1 cellular context compared by ENCODE assay signal in genomic region chr19:2782936-2783780, GRCh38.
TF ChIP-seq lines count a peak whose summit lies in the region.

SGTA (minus strand) TSS chr19:2783273; CDS start chr19:2769068, 14,205 bp downstream.

TF ChIP-seq in H1, 55 proteins besides CTCF, POLR2A, EP300 and RAD21 (continued from another document):
- TF ChIP-seq CHD7 (IDR thresholded peaks at IDR 0.05; ENCODE audit: insufficient replicate concordance, low read length) (no peak), SP4 (IDR thresholded peaks at IDR 0.05; ENCODE audit: low read length) (no peak; the same call in 1 of the 2 replicates), SP2 (IDR thresholded peaks at IDR 0.05; ENCODE audit: low read length) (peak; percentile 21; the same call in 1 of the 2 replicates), USF2 (IDR thresholded peaks at IDR 0.05; ENCODE audit: low read length) (peak; percentile 98), E2F6 (IDR thresholded peaks at IDR 0.05) (peak; percentile 100), POLR2AphosphoS5 (IDR thresholded peaks at IDR 0.05; ENCODE audit: low read depth, low read length) (peak; percentile 59), CTBP2 (IDR thresholded peaks at IDR 0.05; ENCODE audit: borderline replicate concordance, insufficient read depth, insufficient read length, low read length) (no peak), TAF7 (optimal IDR thresholded peaks at IDR 0.05; ENCODE audit: borderline replicate concordance, low read depth, low read length) (peak; percentile 51), GABPA (IDR thresholded peaks at IDR 0.05; ENCODE audit: borderline replicate concordance, insufficient read depth, low read length) (peak; percentile 91; the same call in 1 of the 2 replicates), CBX8 (IDR thresholded peaks at IDR 0.05; ENCODE audit: borderline replicate concordance, low read depth, low read length) (no peak), SUZ12 (IDR thresholded peaks at IDR 0.05; ENCODE audit: low read length) (no peak), MAX (IDR thresholded peaks at IDR 0.05) (peak; percentile 100), ATF2 (IDR thresholded peaks at IDR 0.05; ENCODE audit: low read length) (no peak), JUND (IDR thresholded peaks at IDR 0.05; ENCODE audit: low read length) (peak; percentile 52), SRF (IDR thresholded peaks at IDR 0.05; ENCODE audit: low read depth, low read length) (0 out of 2 replicates have a peak, but pooled peaks have one; percentile 38), CHD1 (IDR thresholded peaks at IDR 0.05; ENCODE audit: low read depth, low read length) (no peak), SIRT6 (IDR thresholded peaks at IDR 0.05; ENCODE audit: low read length) (no peak), ASH2L (IDR thresholded peaks at IDR 0.05; ENCODE audit: low read length) (no peak), GTF2F1 (IDR thresholded peaks at IDR 0.05; ENCODE audit: borderline replicate concordance, low read depth, low read length) (no peak), RNF2 (IDR thresholded peaks at IDR 0.05; ENCODE audit: borderline replicate concordance, low read depth, low read length, missing control alignments, poor library complexity, severe bottlenecking) (no peak), TEAD4 (IDR thresholded peaks at IDR 0.05; ENCODE audit: low read depth, low read length) (no peak), CEBPB (IDR thresholded peaks at IDR 0.05; ENCODE audit: low read depth, low read length) (peak; percentile 92), FOSL1 (IDR thresholded peaks at IDR 0.05; ENCODE audit: insufficient read depth, low read depth, low read length) (no peak), YY1 (IDR thresholded peaks at IDR 0.05; ENCODE audit: low read depth, low read length) (peak; percentile 88), EGR1 (IDR thresholded peaks at IDR 0.05; ENCODE audit: borderline replicate concordance, low read depth, low read length) (no peak), SIN3A (conservative IDR thresholded peaks at IDR 0.05 in 1 of 2, IDR thresholded peaks at IDR 0.05 in 1 of 2; ENCODE audit: low read depth in 1 of 2, low read length in 2 of 2) (peak in 1 of 2 experiments; percentile 90; a peak in 2 of 4 replicates), SIX5 (IDR thresholded peaks at IDR 0.05; ENCODE audit: low read depth, low read length) (no peak), KDM4A (IDR thresholded peaks at IDR 0.05; ENCODE audit: low read depth, low read length, severe bottlenecking) (peak; percentile 86), TBP (IDR thresholded peaks at IDR 0.05; ENCODE audit: low read depth, low read length) (peak; percentile 62; the same call in 1 of the 2 replicates), SAP30 (IDR thresholded peaks at IDR 0.05; ENCODE audit: insufficient read depth, insufficient replicate concordance, low read length) (no peak), TAF1 (IDR thresholded peaks at IDR 0.05; ENCODE audit: low read depth, low read length) (peak; percentile 86), JUN (IDR thresholded peaks at IDR 0.05; ENCODE audit: low read depth, low read length) (no peak), MAFK (IDR thresholded peaks at IDR 0.05; ENCODE audit: low read depth, low read length) (no peak), KDM1A (IDR thresholded peaks at IDR 0.05; ENCODE audit: borderline replicate concordance, low read length) (no peak; the same call in 1 of the 2 replicates), BCL11A (IDR thresholded peaks at IDR 0.05; ENCODE audit: low read depth in 2 of 2, low read length in 2 of 2) (no peak), RFX5 (IDR thresholded peaks at IDR 0.05; ENCODE audit: borderline replicate concordance, low read depth, low read length) (no peak), KDM5A (IDR thresholded peaks at IDR 0.05; ENCODE audit: low read length) (peak; percentile 56), ATF3 (IDR thresholded peaks at IDR 0.05; ENCODE audit: insufficient read depth, low read depth, low read length) (peak; percentile 92), TCF12 (IDR thresholded peaks at IDR 0.05; ENCODE audit: low read depth, low read length) (peak; percentile 80; the same call in 1 of the 2 replicates)
